10 cellular contexts compared by ENCODE assay signal in genomic region chr17:68296217-68297140, GRCh38. TPM values are rescaled to one million over a fixed set of nuclear protein-coding genes. Genes with fewer than 3 reads are reported as not detected.
DNase-seq lines count a peak whose midpoint lies in the region; ATAC-seq lines count a peak whose summit lies in the region.
"Had no signal": no experiment of that assay in that cellular context is flagged by ENCODE, and none has a peak within 500 bp of the region (broad histone marks: within the 10 kb centered on the region; RNA-seq: fewer than 3 reads in every experiment).

No MANE protein-coding gene starts in this region.

- WGBS in mesendoderm (ENCODE audit: extremely low coverage, insufficient coverage, low lambda C conversion rate), result no CpG with 5 or more reads among the region's 18 CpGs

- no peak overlapping the region for H4K8ac ChIP-seq in mesendoderm (ENCODE audit: low read depth, low read length)

- no peak overlapping the region for H3K4me2 ChIP-seq in mesendoderm (ENCODE audit: low read length)

- no peak overlapping the region for H3K56ac ChIP-seq in mesendoderm (ENCODE audit: low read length)

- no peaks in the 10 kb centered on the region for H3K4me1 ChIP-seq in mesendoderm (ENCODE audit: control insufficient read depth, low read depth, low read length)

- H2BK5ac ChIP-seq in mesendoderm (ENCODE audit: low read length), result no peak overlapping the region

- no peak overlapping the region for H3K23ac ChIP-seq in mesendoderm (ENCODE audit: low read length)

- H2BK15ac ChIP-seq in mesendoderm (replicated peaks; ENCODE audit: low read depth), result no peak overlapping the region

- H3K4ac ChIP-seq in mesendoderm (ENCODE audit: low read depth, low read length), result no peak overlapping the region

- H2BK120ac ChIP-seq in mesendoderm (ENCODE audit: low read depth, low read length), result no peak overlapping the region

- H3K9ac ChIP-seq in mesendoderm (ENCODE audit: low read length), result no peak overlapping the region

- no peak overlapping the region for H3K18ac ChIP-seq in mesendoderm (ENCODE audit: low read length)

- H3K79me1 ChIP-seq in mesendoderm (ENCODE audit: low read length), result no peaks in the 10 kb centered on the region

- H3K36me3 ChIP-seq in mesendoderm (ENCODE audit: control insufficient read depth, insufficient read depth, low read length), result no peaks in the 10 kb centered on the region

- no peak overlapping the region for H3K4me3 ChIP-seq in mesendoderm (ENCODE audit: low read length)

- ATAC-seq in HG02884 (IDR thresholded peaks at IDR 0.05; ENCODE audit: unreplicated experiment) (no peak), HG02938 (IDR thresholded peaks at IDR 0.05; ENCODE audit: unreplicated experiment) (no peak)

- H4K5ac ChIP-seq in mesendoderm (ENCODE audit: low read length), result no peak overlapping the region

- peak; percentile 55 for DNase-seq in stimulated activated CD4-positive, alpha-beta T cell treated with anti-CD3 and anti-CD28 coated beads, Interleukin-15, amount 100 ng/mL, for 24 hours
- DNase-seq in stimulated activated CD4-positive, alpha-beta T cell treated with anti-CD3 and anti-CD28 coated beads, Interleukin-12 subunit alpha, Interleukin-12 subunit beta, amount 100 ng/mL, for 4 hours, result no peak
- peak; percentile 46 for DNase-seq in activated T-cell treated with anti-CD3 and anti-CD28 coated beads, Interleukin-2, amount 50 U/mL, for 1 hour
- DNase-seq in mesendoderm (peak; percentile 77), NCI-H2081 treated with DMSO at 0.1 percent for 48 hours (lab: John Stamatoyannopoulos, UW) (no peak), middle frontal gyrus (ENCODE audit: extremely low spot score, low spot score) (no peak)
- DNase-seq: activated CD4-positive, CD25-positive, alpha-beta regulatory T cell treated with anti-CD3 and anti-CD28 coated beads, Interleukin-2, amount 50 U/mL, for 72 hours; NCI-H1694 had no signal

- no peaks in the 10 kb centered on the region for H3K79me2 ChIP-seq in mesendoderm (ENCODE audit: control insufficient read depth, insufficient read depth, low read length)

- peaks cover 3% of the 10 kb centered on the region for H3K27me3 ChIP-seq in mesendoderm (ENCODE audit: insufficient read depth, low read length, poor library complexity)

- no peak overlapping the region for H2AK5ac ChIP-seq in mesendoderm (ENCODE audit: low read length)

- H3K27ac ChIP-seq in mesendoderm (ENCODE audit: low read depth, low read length), result no peak overlapping the region

RNA-seq across cellular contexts. Expression of gene ARSG, which starts 5.2 kb away (rescaled TPM):
- polyA plus RNA-seq in mesendoderm (2013, experiment 1 of 2), result 1.5 TPM
- polyA plus RNA-seq in mesendoderm (2013, experiment 2 of 2), result 1.6 TPM

RNA-seq across cellular contexts. Expression of gene SLC16A6, which starts 5.6 kb away (rescaled TPM):
- polyA plus RNA-seq in mesendoderm (2013, experiment 1 of 2), result 0.15 TPM
- polyA plus RNA-seq in mesendoderm (2013, experiment 2 of 2), result 0.17 TPM

RNA-seq across cellular contexts. Expression of gene AMZ2, which starts 48.6 kb away (rescaled TPM):
- 70.9 TPM for polyA plus RNA-seq in mesendoderm (2013, experiment 1 of 2)
- polyA plus RNA-seq in mesendoderm (2013, experiment 2 of 2), result 68.9 TPM

Comparison
In these comparisons a context has a peak if more than half of its experiments do, and no peak if none do; other contexts are left out.
1. DNase-seq: peak in stimulated activated CD4-positive, alpha-beta T cell treated with anti-CD3 and anti-CD28 coated beads, Interleukin-15, amount 100 ng/mL, for 24 hours (single experiment), activated T-cell treated with anti-CD3 and anti-CD28 coated beads, Interleukin-2, amount 50 U/mL, for 1 hour (single experiment) and mesendoderm (single experiment); none in stimulated activated CD4-positive, alpha-beta T cell treated with anti-CD3 and anti-CD28 coated beads, Interleukin-12 subunit alpha, Interleukin-12 subunit beta, amount 100 ng/mL, for 4 hours (single experiment), NCI-H2081 treated with DMSO at 0.1 percent for 48 hours (single experiment) and middle frontal gyrus (single experiment).